Comparison of ENCODE assay signal across 8 cellular contexts in genomic region chr11:3417047-3417446, GRCh38. TPM values are rescaled to one million over a fixed set of nuclear protein-coding genes. Genes with fewer than 3 reads are reported as not detected.
A peak's percentile ranks its signal among the peaks of the same experiment; 100 is the strongest.
DNase-seq lines count a peak whose midpoint lies in the region; FAIRE-seq and TF ChIP-seq lines count a peak whose summit lies in the region.
"Not testable (repeated sequence)": the region's sequence is repeated elsewhere in the genome, so short reads cannot be mapped to it uniquely, and the experiment has no call there.

No MANE protein-coding gene starts in this region.

- TF ChIP-seq EP300 in transverse colon (IDR thresholded peaks at IDR 0.05; ENCODE audit: low read depth) = not testable (repeated sequence)

- not testable (repeated sequence) for H3K9me1 ChIP-seq in keratinocyte (ENCODE audit: control insufficient read depth, extremely low read depth, insufficient read depth, low read length)

- H3K36me3 ChIP-seq in keratinocyte (ENCODE audit: control insufficient read depth in 2 of 2, extremely low read depth in 1 of 2, insufficient read depth in 2 of 2, low read length in 2 of 2); transverse colon: not testable (repeated sequence)

- peak; percentile 33 to 53 (median 33) for TF ChIP-seq CTCF in keratinocyte (optimal IDR thresholded peaks at IDR 0.05 in 1 of 3, IDR thresholded peaks at IDR 0.05 in 1 of 3, conservative IDR thresholded peaks at IDR 0.05 in 1 of 3; ENCODE audit: extremely low read depth in 1 of 3, insufficient read depth in 2 of 3, low read length in 3 of 3)
- peak; percentile 47 to 56 (median 51) for TF ChIP-seq CTCF in transverse colon (IDR thresholded peaks at IDR 0.05)

- H3K27me3 ChIP-seq in keratinocyte (ENCODE audit: control insufficient read depth, extremely low read depth, insufficient read depth, low read length); transverse colon: not testable (repeated sequence)

- not testable (repeated sequence) for H3K9me3 ChIP-seq in keratinocyte (ENCODE audit: control insufficient read depth, low read depth, low read length); transverse colon

- not testable (repeated sequence) for TF ChIP-seq POLR2A in transverse colon (IDR thresholded peaks at IDR 0.05)

- FAIRE-seq in keratinocyte (lab: Jason Lieb, UNC) = not testable (repeated sequence)

- H3K4me3 ChIP-seq in keratinocyte (ENCODE audit: control insufficient read depth in 2 of 3, extremely low read depth in 1 of 3, insufficient read depth in 2 of 3, low read depth in 1 of 3, low read length in 3 of 3); skeletal muscle cell (ENCODE audit: low read depth, low read length); transverse colon: not testable (repeated sequence)

- not testable (repeated sequence) for H3K4me2 ChIP-seq in keratinocyte (ENCODE audit: control insufficient read depth, extremely low read depth, insufficient read depth, low read depth, low read length)

- H3K79me2 ChIP-seq in keratinocyte (ENCODE audit: control insufficient read depth, insufficient read depth, low read length) = not testable (repeated sequence)

- H3K9ac ChIP-seq in keratinocyte (ENCODE audit: control insufficient read depth, extremely low read depth, insufficient read depth, low read length) = not testable (repeated sequence)

- H3K4me1 ChIP-seq in keratinocyte (ENCODE audit: control insufficient read depth, extremely low read depth, insufficient read depth, low read length); transverse colon: not testable (repeated sequence)

- dilution Hi-C loops in keratinocyte (cut with MboI; ENCODE audit: extremely low pct_ligation_motif_present, low sequenced_read_pairs) = not testable (repeated sequence)

- DNase-seq in ELF-1 (ENCODE audit: low read depth, low spot score) (peak; percentile 67), NCI-H128 (lab: John Stamatoyannopoulos, UW; ENCODE audit: unreplicated experiment) (peak; percentile 19), RPMI8226 (peak; percentile 52), skeletal muscle cell (ENCODE audit: low read depth) (peak; percentile 20), transverse colon (peak; percentile 59)
- DNase-seq in activated CD8-positive, alpha-beta memory T cell treated with anti-CD3 and anti-CD28 coated beads for 1 hour (ENCODE audit: extremely low read depth in 1 of 2, low read depth in 1 of 2) = peak; percentile 10 to 34
- DNase-seq in central memory CD4-positive, alpha-beta T cell = peak; percentile 52
- not testable (repeated sequence) for DNase-seq in keratinocyte (ENCODE audit: low read depth, low spot score)

- not testable (repeated sequence) for H3K27ac ChIP-seq in keratinocyte (ENCODE audit: control insufficient read depth, insufficient read depth, low read length); transverse colon

- in situ Hi-C loops in transverse colon (cut with MboI; ENCODE audit: low pct_ligation_motif_present in 1 of 4, low pct_unique_long_range_greater_than_20kb in 1 of 4, low sequenced_read_pairs in 3 of 4) = not testable (repeated sequence)

- 64 to 80% methylated on average over 2 to 4 of the region's 4 CpGs for WGBS in transverse colon (ENCODE audit: low coverage in 1 of 2), 2 donors

- intact Hi-C loops in transverse colon (cut with DNase I; ENCODE audit: low total_unique reads) = not testable (repeated sequence)

- not testable (repeated sequence) for H2AFZ ChIP-seq in keratinocyte (ENCODE audit: control insufficient read depth, low read length)

- not testable (repeated sequence) for H4K20me1 ChIP-seq in keratinocyte (ENCODE audit: control insufficient read depth, extremely low read depth, insufficient read depth, low read length)

RNA-seq across cellular contexts. Expression of gene ZNF195, which starts 38.1 kb away (rescaled TPM):
- 19.2 to 27.4 TPM (median 19.2 TPM) in 3 replicates for polyA plus RNA-seq in keratinocyte
- 8.4 TPM for polyA plus RNA-seq in keratinocyte (2011; ENCODE audit: low read depth)
- polyA plus RNA-seq in keratinocyte (2011; cell fraction: cytosol; rRNA removed) = 8.1 and 16.1 TPM in 2 replicates
- 46.3 and 56.0 TPM in 2 replicates for polyA plus RNA-seq in keratinocyte (2011; cell fraction: nucleus; rRNA removed)
- 13.5 and 14.1 TPM in 2 replicates for polyA plus RNA-seq in keratinocyte (2012; ENCODE audit: low replicate concordance)
- polyA minus RNA-seq in keratinocyte = 18.0 to 28.2 TPM (median 24.4 TPM) in 3 replicates
- 12.7 TPM for polyA minus RNA-seq in keratinocyte (2011; cell fraction: cytosol; rRNA and poly(A)+ RNA removed)
- 37.5 and 47.9 TPM in 2 replicates for polyA minus RNA-seq in keratinocyte (2011; cell fraction: nucleus; rRNA and poly(A)+ RNA removed)
- 10 to 100 TPM; 12.3 to 37.5 (median 28.5) TPM for total RNA-seq in transverse colon
